In the genomic region with DNA sequence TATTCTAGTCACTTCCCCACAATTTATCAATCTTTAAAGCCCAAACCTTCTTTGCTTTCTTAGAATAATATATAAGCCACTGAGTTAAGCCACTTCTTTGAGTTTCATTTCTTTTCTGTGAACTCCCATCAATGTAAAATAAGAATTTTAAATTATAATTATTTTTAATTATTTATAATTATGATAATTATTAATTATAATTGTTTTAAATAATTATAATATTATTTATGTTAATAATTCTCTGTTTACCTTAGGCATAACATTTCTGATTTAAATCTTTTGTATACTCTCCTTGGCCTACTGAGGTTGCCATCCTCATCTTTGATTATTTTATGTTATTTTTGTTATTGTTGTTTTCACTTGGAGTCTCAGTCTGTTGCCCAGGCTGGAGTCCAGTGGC, we compare ENCODE assay signal across 24 cellular contexts.
DNase-seq lines count a peak whose midpoint lies in the region; ATAC-seq, FAIRE-seq and TF ChIP-seq lines count a peak whose summit lies in the region.
"Had no signal": no experiment of that assay in that cellular context is flagged by ENCODE, and none has a peak within 500 bp of the region (broad histone marks: within the 10 kb centered on the region; RNA-seq: fewer than 3 reads in every experiment).

No MANE protein-coding gene starts in this region.

- DNase-seq in H1 (ENCODE audit: low read depth in 1 of 2, low spot score in 2 of 2), result no peak
- no peak for DNase-seq in frontal cortex (ENCODE audit: low spot score in 2 of 2)
- no peak for DNase-seq in breast epithelium (ENCODE audit: low spot score in 2 of 2)
- DNase-seq in NCI-H226, result no peak
- DNase-seq: ACHN; AML-193; BE2C; CD4-positive, alpha-beta T cell; CD8-positive, alpha-beta memory T cell; DMS 273 treated with DMSO at 0.1 percent for 48 hours; DMS79; EL; GF-D8; GOT3; H7; HCEC 1CT had no signal

- no peak overlapping the region for H4K8ac ChIP-seq in H1 (ENCODE audit: extremely low read depth, insufficient read depth, low read length)

- intact Hi-C loops in breast epithelium (cut with DNase I; ENCODE audit: low total_unique reads), result no loop called here

- CTCF ChIA-PET in H1 (lab: Charles Lee; ENCODE audit: partially characterized antibody), result no interaction called here

- H2BK5ac ChIP-seq in H1 (ENCODE audit: low read depth, low read length), result no peak overlapping the region

- H3K27me3 ChIP-seq in H1 (replicated peaks in 1 of 4; ENCODE audit: control insufficient read depth in 3 of 4, extremely low read depth in 1 of 4, insufficient read depth in 3 of 4, low read length in 3 of 4), result no peaks in the 10 kb centered on the region
- H3K27me3 ChIP-seq in breast epithelium, result no peaks in the 10 kb centered on the region
- H3K27me3 ChIP-seq: BE2C; BLaER1 treated with 17β-estradiol and CSF1 and Interleukin-3, amounts not matched to agents 10 nM and 100 nM had no signal

- TF ChIP-seq POLR2A in H1 (IDR thresholded peaks at IDR 0.05; ENCODE audit: control extremely low read depth in 1 of 2, low read depth in 2 of 2, low read length in 2 of 2), result no peak
- no peak for TF ChIP-seq POLR2A in breast epithelium (IDR thresholded peaks at IDR 0.05)

- no peak overlapping the region for H3K23ac ChIP-seq in H1 (ENCODE audit: insufficient read length)

- no peak overlapping the region for H2BK120ac ChIP-seq in H1 (replicated peaks; ENCODE audit: low read depth, low read length)

- peak overlapping the region; percentile 44; the same call in 1 of the 2 replicates for H2BK12ac ChIP-seq in H1 (ENCODE audit: low read depth, low read length)

- POLR2A ChIA-PET in H1 (lab: Charles Lee; ENCODE audit: partially characterized antibody), result no interaction called here

- H3K79me2 ChIP-seq in H1 (ENCODE audit: control insufficient read depth in 1 of 2, insufficient read depth in 2 of 2, low read length in 2 of 2), result no peaks in the 10 kb centered on the region

- no peak overlapping the region for H3K18ac ChIP-seq in H1 (ENCODE audit: extremely low read depth, low read length)

- H3K27ac ChIP-seq in H1 (ENCODE audit: low read depth, low read length) (no peak overlapping the region), breast epithelium (no peak overlapping the region)
- H3K27ac ChIP-seq: 22Rv1; A549; BLaER1 treated with 17β-estradiol and CSF1 and Interleukin-3, amounts not matched to agents 10 nM and 100 nM had no signal

- H3K23me2 ChIP-seq in H1 (ENCODE audit: low read depth, low read length), result no peaks in the 10 kb centered on the region; the same call in 1 of the 2 replicates

- no peak overlapping the region for H3K14ac ChIP-seq in H1 (ENCODE audit: insufficient read length)

- no peaks in the 10 kb centered on the region for H3K79me1 ChIP-seq in H1 (ENCODE audit: low read depth, low read length)

- H2AK5ac ChIP-seq in H1 (ENCODE audit: low read depth, low read length), result no peak overlapping the region

- no peak overlapping the region for H4K91ac ChIP-seq in H1 (replicated peaks; ENCODE audit: insufficient read length, low read length)

- H3K4me1 ChIP-seq in H1 (replicated peaks in 1 of 4; ENCODE audit: control insufficient read depth in 3 of 4, insufficient read depth in 4 of 4, low read length in 3 of 4) (peaks cover 0 to 14% (median 7%) of the 10 kb centered on the region in 4 experiments; a peak in 5 of 7 replicates), breast epithelium (no peaks in the 10 kb centered on the region)
- H3K4me1 ChIP-seq: A549, BE2C had no signal

- TF ChIP-seq RAD21 in H1 (IDR thresholded peaks at IDR 0.05 in 1 of 2, conservative IDR thresholded peaks at IDR 0.05 in 1 of 2; ENCODE audit: low read depth in 2 of 2, low read length in 2 of 2), result no peak

- H3K36me3 ChIP-seq in H1 (ENCODE audit: control insufficient read depth in 2 of 4, insufficient read depth in 4 of 4, low read length in 3 of 4) (peaks cover 0 to 3% (median 2%) of the 10 kb centered on the region in 4 experiments; a peak in 2 of 8 replicates), breast epithelium (no peaks in the 10 kb centered on the region)
- H3K36me3 ChIP-seq: BE2C; BLaER1 treated with 17β-estradiol and CSF1 and Interleukin-3, amounts not matched to agents 10 nM and 100 nM had no signal

- no peak for TF ChIP-seq CTCF in H1 (IDR thresholded peaks at IDR 0.05; ENCODE audit: control extremely low read depth in 1 of 3, insufficient read depth in 1 of 3, low read depth in 1 of 3, low read length in 3 of 3)
- TF ChIP-seq CTCF in breast epithelium (IDR thresholded peaks at IDR 0.05), result no peak

- no peak overlapping the region for H3K4me2 ChIP-seq in H1 (ENCODE audit: insufficient read depth in 1 of 2, low read depth in 2 of 2, low read length in 2 of 2)
- H3K4me2 ChIP-seq: A549; BLaER1 treated with 17β-estradiol and CSF1 and Interleukin-3, amounts not matched to agents 10 nM and 100 nM had no signal

- peaks cover 10 to 20% of the 10 kb centered on the region in 2 experiments for H3K9me3 ChIP-seq in H1 (ENCODE audit: insufficient read depth in 2 of 2, low read depth in 1 of 2, low read length in 1 of 2)
- peaks cover 10 to 22% of the 10 kb centered on the region in 2 donors for H3K9me3 ChIP-seq in breast epithelium
- H3K9me3 ChIP-seq: A549 had no signal

- no peaks in the 10 kb centered on the region for H4K20me1 ChIP-seq in H1 (replicated peaks in 1 of 2; ENCODE audit: control insufficient read depth in 1 of 2, insufficient read depth in 2 of 2, low read length in 2 of 2)
- H4K20me1 ChIP-seq: BLaER1 treated with 17β-estradiol and CSF1 and Interleukin-3, amounts not matched to agents 10 nM and 100 nM had no signal

- H3K4ac ChIP-seq in H1 (replicated peaks; ENCODE audit: insufficient read length, low read depth, low read length), result no peak overlapping the region

- H3K4me3 ChIP-seq in H1 (ENCODE audit: extremely low read depth in 1 of 4, insufficient read depth in 2 of 4, low read depth in 3 of 4, low read length in 4 of 4) (no peak overlapping the region), breast epithelium (no peak overlapping the region)
- H3K4me3 ChIP-seq: A549; BLaER1 treated with 17β-estradiol and CSF1 and Interleukin-3, amounts not matched to agents 10 nM and 100 nM had no signal

- peak; percentile 82 for FAIRE-seq in A204.1 (lab: Jason Lieb, UNC)
- no peak for FAIRE-seq in H1 (lab: Jason Lieb, UNC)
- FAIRE-seq in frontal cortex (lab: Jason Lieb, UNC), result peak; percentile 43
- FAIRE-seq: A549, D721Med, GM12891, GM18507 had no signal

- no peak overlapping the region for H3K56ac ChIP-seq in H1 (replicated peaks; ENCODE audit: insufficient read length, low read depth, low read length)

- no peak overlapping the region for H2AFZ ChIP-seq in H1 (ENCODE audit: low read length)

- TF ChIP-seq EP300 in H1 (IDR thresholded peaks at IDR 0.05; ENCODE audit: borderline replicate concordance in 1 of 2, low read depth in 2 of 2, low read length in 2 of 2), result no peak

- H3K9ac ChIP-seq in H1 (replicated peaks in 1 of 4; ENCODE audit: extremely low read depth in 1 of 4, low read depth in 3 of 4, low read length in 3 of 4), result no peak overlapping the region
- H3K9ac ChIP-seq: BLaER1 treated with 17β-estradiol and CSF1 and Interleukin-3, amounts not matched to agents 10 nM and 100 nM had no signal

- H4K5ac ChIP-seq in H1 (ENCODE audit: insufficient read length, low read depth, low read length), result no peak overlapping the region

- no peak overlapping the region for H2BK15ac ChIP-seq in H1 (ENCODE audit: low read length)

- H2BK20ac ChIP-seq in H1 (ENCODE audit: low read length), result no peak overlapping the region

- ATAC-seq in GM19035 (IDR thresholded peaks at IDR 0.05; ENCODE audit: unreplicated experiment), result no peak
- ATAC-seq: A549 had no signal

TF ChIP-seq in H1, 55 proteins besides CTCF, POLR2A, EP300 and RAD21:
- TF ChIP-seq CREB1 (IDR thresholded peaks at IDR 0.05), result no peak
- TF ChIP-seq, protein P1, sequence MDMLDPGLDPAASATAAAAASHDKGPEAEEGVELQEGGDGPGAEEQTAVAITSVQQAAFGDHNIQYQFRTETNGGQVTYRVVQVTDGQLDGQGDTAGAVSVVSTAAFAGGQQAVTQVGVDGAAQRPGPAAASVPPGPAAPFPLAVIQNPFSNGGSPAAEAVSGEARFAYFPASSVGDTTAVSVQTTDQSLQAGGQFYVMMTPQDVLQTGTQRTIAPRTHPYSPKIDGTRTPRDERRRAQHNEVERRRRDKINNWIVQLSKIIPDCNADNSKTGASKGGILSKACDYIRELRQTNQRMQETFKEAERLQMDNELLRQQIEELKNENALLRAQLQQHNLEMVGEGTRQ (IDR thresholded peaks at IDR 0.05; ENCODE audit: low read length), result no peak
- TF ChIP-seq RFX5 (IDR thresholded peaks at IDR 0.05; ENCODE audit: borderline replicate concordance, low read depth, low read length), result no peak
- TF ChIP-seq HDAC6 (IDR thresholded peaks at IDR 0.05; ENCODE audit: low read depth, low read length), result no peak
- no peak for TF ChIP-seq JUN (IDR thresholded peaks at IDR 0.05; ENCODE audit: low read depth, low read length)
TF ChIP-seq in H1: peak in this region for 0.
